10 cellular contexts compared by ENCODE assay signal in genomic region chr12:5956987-5957386, GRCh38. TPM values are rescaled to one million over a fixed set of nuclear protein-coding genes. Genes with fewer than 3 reads are reported as not detected.
"Had no signal": no experiment of that assay in that cellular context is flagged by ENCODE, and none has a peak within 500 bp of the region (broad histone marks: within the 10 kb centered on the region; RNA-seq: fewer than 3 reads in every experiment).

No MANE protein-coding gene starts in this region.

- FAIRE-seq: HepG2 had no signal

- H2AFZ ChIP-seq: GM23248 had no signal

- ATAC-seq: HCT116, HepG2 had no signal

- H3K36me3 ChIP-seq: HAP-1 had no signal

- DNase-seq: GM23248, GOT3, H7, HFFc6, KBM-7 had no signal

- H3K9me3 ChIP-seq: HAP-1 had no signal

- H3K27ac Mint-ChIP-seq: HFFc6, IgD-negative memory B cell had no signal

- H3K4me1 ChIP-seq: HAP-1 had no signal

- H3K27ac ChIP-seq: GM23248 had no signal

- H3K9ac ChIP-seq: GM23248 had no signal

- H3K4me3 Mint-ChIP-seq: HFFc6, IgD-negative memory B cell had no signal

- H3K36me3 Mint-ChIP-seq: IgD-negative memory B cell had no signal

- H3K4me3 ChIP-seq: GM23248, HAP-1 had no signal

- H3K4me1 Mint-ChIP-seq: IgD-negative memory B cell had no signal

RNA-seq across cellular contexts. Expression of gene ANO2, which starts 11.9 kb away (rescaled TPM):
- total RNA-seq: GM23248, HepG2, HT-29 had no signal
- polyA plus RNA-seq: GM23248, IgD-negative memory B cell had no signal
